Comparison of ENCODE assay signal across 8 cellular contexts in the genomic region with DNA sequence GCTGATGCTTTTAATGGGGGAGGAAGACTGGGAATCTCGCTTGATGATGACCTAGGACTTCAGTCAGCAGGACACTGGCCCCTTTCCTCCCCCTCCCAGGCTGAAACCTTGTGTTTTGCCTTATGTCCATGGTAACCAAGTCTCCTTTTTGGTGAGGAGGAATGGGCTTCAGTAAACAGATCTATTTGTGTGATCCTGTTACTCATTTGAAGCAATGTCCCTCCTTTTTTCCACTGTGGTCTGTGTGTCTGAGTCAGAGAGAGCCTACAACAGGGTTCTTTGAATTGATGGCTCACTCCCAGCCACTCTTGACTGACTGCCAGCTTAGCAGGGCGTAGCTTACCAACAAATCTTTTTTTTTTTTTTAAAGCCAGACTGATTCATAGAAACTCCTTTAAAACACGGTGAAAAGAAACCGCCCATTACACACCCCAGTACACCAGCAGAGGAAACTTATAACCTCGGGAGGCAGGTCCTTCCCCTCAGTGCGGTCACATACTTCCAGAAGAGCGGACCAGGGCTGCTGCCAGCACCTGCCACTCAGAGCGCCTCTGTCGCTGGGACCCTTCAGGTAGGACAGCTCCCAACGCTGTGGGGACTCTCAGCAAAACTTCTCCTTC. TPM values are rescaled to one million over a fixed set of nuclear protein-coding genes. Genes with fewer than 3 reads are reported as not detected.
DNase-seq lines count a peak whose midpoint lies in the region; ATAC-seq and TF ChIP-seq lines count a peak whose summit lies in the region.

A gene with protein sequence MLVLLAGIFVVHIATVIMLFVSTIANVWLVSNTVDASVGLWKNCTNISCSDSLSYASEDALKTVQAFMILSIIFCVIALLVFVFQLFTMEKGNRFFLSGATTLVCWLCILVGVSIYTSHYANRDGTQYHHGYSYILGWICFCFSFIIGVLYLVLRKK (plus strand): TSS at position 425 of the 620 bp plus-strand sequence. CDS start 14,785 bp downstream, outside the sequence.

- no peaks in the 10 kb centered on the region for H4K20me1 ChIP-seq in osteoblast (ENCODE audit: insufficient read depth, low read length)

- no peaks in the 10 kb centered on the region for H3K9me3 ChIP-seq in osteoblast (ENCODE audit: low read depth, low read length)
- no peaks in the 10 kb centered on the region for H3K9me3 ChIP-seq in suprapubic skin

- DNase-seq in NCI-H2227 (lab: John Stamatoyannopoulos, UW; ENCODE audit: unreplicated experiment) (peak; percentile 2), NCI-H2227 treated with DMSO at 0.1 percent for 48 hours (lab: John Stamatoyannopoulos, UW) (no peak), RPMI7951 (ENCODE audit: low read depth) (peak; percentile 100), fibroblast of pulmonary artery (ENCODE audit: low read depth) (peak; percentile 100), osteoblast (ENCODE audit: insufficient read length, low spot score, missing footprints) (peak; percentile 81), suprapubic skin (ENCODE audit: low spot score in 2 of 2) (peak; percentile 96 to 98)
- DNase-seq in activated T-helper 9 cell treated with anti-CD3 and anti-CD28 coated beads, Interleukin-2, amount 50 U/mL, for 16 hours (ENCODE audit: low read depth) = peak; percentile 62

- H3K79me2 ChIP-seq in osteoblast (ENCODE audit: insufficient read depth, low read length) = peaks cover 48% of the 10 kb centered on the region

- under 1% methylated on average over 10 of the region's 10 CpGs for WGBS in suprapubic skin

- TF ChIP-seq EP300 in suprapubic skin (IDR thresholded peaks at IDR 0.05) = no peak

- no peak for TF ChIP-seq CTCF in fibroblast of pulmonary artery (IDR thresholded peaks at IDR 0.05; ENCODE audit: low read length, missing control alignments)
- TF ChIP-seq CTCF in osteoblast (IDR thresholded peaks at IDR 0.05; ENCODE audit: extremely low read depth, low read depth, low read length) = no peak
- no peak for TF ChIP-seq CTCF in suprapubic skin (IDR thresholded peaks at IDR 0.05)

- H3K27me3 ChIP-seq in osteoblast (ENCODE audit: insufficient read depth, low read length) (no peaks in the 10 kb centered on the region), suprapubic skin (no peaks in the 10 kb centered on the region)

- peak; percentile 85 to 98 for TF ChIP-seq POLR2A in suprapubic skin (IDR thresholded peaks at IDR 0.05)

- no peak within 1 kb of the TSS for H2AFZ ChIP-seq in osteoblast (ENCODE audit: low read length)

- ATAC-seq in HG03060 (IDR thresholded peaks at IDR 0.05; ENCODE audit: low read depth, unreplicated experiment) = peak; percentile 88

- H3K36me3 ChIP-seq in osteoblast (ENCODE audit: insufficient read depth, low read length) (no peaks in the 10 kb centered on the region), suprapubic skin (no peaks in the 10 kb centered on the region)

- H3K4me1 ChIP-seq in osteoblast (ENCODE audit: insufficient read depth, low read length) = peaks cover 54% of the 10 kb centered on the region
- peaks cover 65% of the 10 kb centered on the region for H3K4me1 ChIP-seq in suprapubic skin

- H3K4me2 ChIP-seq in osteoblast (ENCODE audit: insufficient read depth, low read length) = peak within 1 kb of the TSS; percentile 94

- H3K4me3 ChIP-seq in fibroblast of pulmonary artery (replicated peaks; ENCODE audit: low read depth, low read length) = peak within 1 kb of the TSS; percentile 92
- peak within 1 kb of the TSS; percentile 88 for H3K4me3 ChIP-seq in osteoblast (ENCODE audit: insufficient read depth, low read length)
- H3K4me3 ChIP-seq in suprapubic skin = peak within 1 kb of the TSS; percentile 76

- peak within 1 kb of the TSS; percentile 98 for H3K27ac ChIP-seq in osteoblast (ENCODE audit: low read depth, low read length)
- peak within 1 kb of the TSS; percentile 97 for H3K27ac ChIP-seq in suprapubic skin

RNA-seq across cellular contexts. Expression of the gene that starts here (rescaled TPM):
- 71.3 and 120 TPM in 2 replicates for total RNA-seq in RPMI7951 (2014; rRNA removed; shearing (Covaris generic))
- 106 and 114 TPM in 2 replicates for total RNA-seq in osteoblast
- total RNA-seq in suprapubic skin = 1,000 to 10,000 TPM in 2 of 4 donors, 100 to 1,000 TPM in 2; 569 to 2,226 (median 1,259) TPM
